Comparison of ENCODE assay signal across 8 cellular contexts in the genomic region with DNA sequence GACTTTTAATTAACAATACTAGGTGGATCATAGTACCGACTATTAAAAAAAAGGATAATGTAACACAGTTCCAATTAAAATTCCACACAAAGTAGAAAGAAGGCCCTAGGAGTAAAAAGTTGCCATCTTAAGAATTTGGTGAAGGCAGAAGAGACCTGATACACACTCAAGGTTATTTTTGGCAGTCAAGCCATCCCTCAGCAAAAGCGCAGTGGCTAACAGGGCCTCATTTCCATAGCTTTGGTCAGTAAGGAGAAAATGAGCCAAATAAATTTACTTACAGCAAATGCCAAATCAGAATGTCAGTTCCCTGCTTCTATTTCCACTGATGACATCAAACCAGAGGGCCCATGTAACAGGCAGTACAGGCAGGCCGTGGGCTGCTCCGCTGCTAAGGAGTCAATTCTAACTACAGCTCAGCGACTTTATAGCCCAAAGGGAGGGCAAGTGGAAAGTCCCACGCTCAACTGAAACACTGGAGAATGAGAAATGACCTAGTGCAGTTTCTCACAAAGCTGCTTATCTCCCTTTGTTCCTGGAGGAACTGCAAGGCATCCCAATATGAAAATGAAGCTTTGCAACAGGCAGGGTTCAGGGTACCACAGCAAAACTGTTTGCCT. TPM values are rescaled to one million over a fixed set of nuclear protein-coding genes. Genes with fewer than 3 reads are reported as not detected.
DNase-seq lines count a peak whose midpoint lies in the region; ATAC-seq and TF ChIP-seq lines count a peak whose summit lies in the region.

No MANE protein-coding gene starts in this region.

- H3K4me3 ChIP-seq in right lobe of liver, result no peak overlapping the region
- no peak overlapping the region for H3K4me3 ChIP-seq in Peyer's patch

- 69% methylated on average over 2 of the region's 6 CpGs for WGBS in right lobe of liver (ENCODE audit: insufficient coverage, low coverage, low lambda C conversion rate, missing lambda C conversion rate)

- H3K4me1 ChIP-seq in right lobe of liver (peaks cover 0 to 33% (median 10%) of the 10 kb centered on the region in 4 donors), Peyer's patch (peaks cover 0 to 44% (median 22%) of the 10 kb centered on the region in 4 donors)

- H3K9me3 ChIP-seq in right lobe of liver (no peaks in the 10 kb centered on the region), Peyer's patch (no peaks in the 10 kb centered on the region)

- ATAC-seq in HG03378 (IDR thresholded peaks at IDR 0.05; ENCODE audit: unreplicated experiment) (peak; percentile 86), right lobe of liver (peak; percentile 35 to 67 (median 53))
- peak; percentile 96 for ATAC-seq in stimulated activated naive CD8-positive, alpha-beta T cell treated with anti-CD3 and anti-CD28 coated beads, Interleukin-15, Interleukin-2, amounts not matched to agents 100 U/mL and 50 U/mL, for 24 hours

- TF ChIP-seq POLR2A in right lobe of liver (IDR thresholded peaks at IDR 0.05) (no peak), Peyer's patch (IDR thresholded peaks at IDR 0.05) (no peak)

- H3K27ac ChIP-seq in right lobe of liver (no peak overlapping the region), Peyer's patch (no peak overlapping the region)

- intact Hi-C loops in right lobe of liver (cut with DNase I), result no loop called here

- peak; percentile 80 for DNase-seq in activated effector memory CD4-positive, alpha-beta T cell treated with anti-CD3 and anti-CD28 coated beads, Interleukin-2, amount 50 U/mL, for 16 hours
- no peak for DNase-seq in activated effector memory CD4-positive, alpha-beta T cell treated with Interleukin-2 at 50 U/mL for 16 hours
- DNase-seq in activated T-helper 9 cell treated with anti-CD3 and anti-CD28 coated beads, Interleukin-2, amount 50 U/mL, for 16 hours (ENCODE audit: low read depth), result peak; percentile 12
- DNase-seq in right lobe of liver (no peak), Peyer's patch (no peak), NCI-H1930 (lab: John Stamatoyannopoulos, UW) (no peak)
- DNase-seq in stimulated activated naive CD8-positive, alpha-beta T cell treated with anti-CD3 and anti-CD28 coated beads, Interleukin-15, Interleukin-2, amounts not matched to agents 100 U/mL and 50 U/mL, for 24 hours, result peak; percentile 52

- H3K27me3 ChIP-seq in right lobe of liver (no peaks in the 10 kb centered on the region), Peyer's patch (no peaks in the 10 kb centered on the region)

- H3K36me3 ChIP-seq in right lobe of liver (peaks cover 0 to 27% (median 14%) of the 10 kb centered on the region in 4 donors), Peyer's patch (peaks cover 0 to 25% (median 2%) of the 10 kb centered on the region in 3 donors)

- TF ChIP-seq CTCF in right lobe of liver (IDR thresholded peaks at IDR 0.05), result no peak
- TF ChIP-seq CTCF in Peyer's patch (IDR thresholded peaks at IDR 0.05), result no peak

RNA-seq across cellular contexts. Expression of a gene that starts 6.3 kb away (rescaled TPM):
- total RNA-seq in right lobe of liver, result 10 to 100 TPM; 19.9 to 35.6 (median 32.0) TPM
- total RNA-seq in Peyer's patch, result 100 to 1,000 TPM in 3 of 4 donors, 10 to 100 TPM in 1; 95.4 to 233 (median 126) TPM

RNA-seq across cellular contexts. Expression of a gene that starts 26.2 kb away (rescaled TPM):
- total RNA-seq in right lobe of liver (1 to 10 TPM; 2.3 to 9.8 (median 3.9) TPM), Peyer's patch (10 to 100 TPM in 3 of 4 donors, 1 to 10 TPM in 1; 5.8 to 38.9 (median 30.2) TPM)

Comparison
In these comparisons a context has a peak if more than half of its experiments do, and no peak if none do; other contexts are left out.
1. DNase-seq: peak in activated effector memory CD4-positive, alpha-beta T cell treated with anti-CD3 and anti-CD28 coated beads, Interleukin-2, amount 50 U/mL, for 16 hours (single experiment), activated T-helper 9 cell treated with anti-CD3 and anti-CD28 coated beads, Interleukin-2, amount 50 U/mL, for 16 hours (single experiment) and stimulated activated naive CD8-positive, alpha-beta T cell treated with anti-CD3 and anti-CD28 coated beads, Interleukin-15, Interleukin-2, amounts not matched to agents 100 U/mL and 50 U/mL, for 24 hours (single experiment); none in activated effector memory CD4-positive, alpha-beta T cell treated with Interleukin-2 at 50 U/mL for 16 hours (single experiment), right lobe of liver (0 of 3), Peyer's patch (0 of 3) and NCI-H1930 (0 of 2).
2. Peak in every context shown above with its lines, with median percentiles within 50 percentile points of each other: ATAC-seq.